8 cellular contexts compared by ENCODE assay signal in the genomic region with DNA sequence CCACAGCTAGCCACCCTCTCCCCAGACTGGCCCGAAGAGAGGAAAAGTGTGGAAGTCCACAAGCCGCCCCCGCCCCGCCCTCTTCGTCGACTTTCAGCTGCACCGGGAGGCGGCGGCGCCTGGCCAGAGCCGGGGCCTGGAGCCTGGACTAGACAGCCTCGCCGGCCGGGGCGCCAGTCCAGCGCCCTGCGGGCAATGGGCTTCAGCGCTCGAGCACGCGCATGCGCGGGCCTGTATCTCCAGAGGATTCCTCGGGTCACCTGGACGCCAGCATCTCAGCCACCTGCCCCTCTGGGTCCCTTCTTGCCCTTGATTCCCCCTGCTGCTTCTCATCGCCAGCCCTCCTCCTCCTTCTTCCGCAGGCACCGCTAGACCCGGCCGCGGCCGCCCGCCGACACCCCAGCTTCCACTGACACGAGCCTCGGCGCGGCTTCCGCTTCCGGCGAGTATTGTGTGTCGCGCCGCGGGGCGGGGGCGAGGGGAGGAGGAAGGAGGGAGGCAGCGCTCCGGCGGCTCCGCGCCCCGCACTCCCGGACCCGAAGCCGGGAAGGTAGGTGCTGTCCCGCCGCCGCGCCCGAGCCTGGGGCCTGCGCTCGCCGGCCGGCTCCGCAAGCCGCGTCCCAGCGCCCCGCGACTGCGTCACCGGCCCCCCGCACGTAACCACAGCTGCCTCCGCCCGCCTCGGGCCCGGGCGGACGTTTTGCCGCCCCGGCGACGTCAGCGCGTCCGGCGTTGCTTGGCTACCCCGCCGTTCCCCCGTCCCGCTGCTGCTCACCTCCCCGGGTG. TPM values are rescaled to one million over a fixed set of nuclear protein-coding genes. Genes with fewer than 3 reads are reported as not detected.
DNase-seq lines count a peak whose midpoint lies in the region; ATAC-seq lines count a peak whose summit lies in the region.

A gene (plus strand): TSS at position 482 of the 786 bp plus-strand sequence. CDS start 2,391 bp downstream, outside the sequence.

- peak within 1 kb of the TSS; percentile 20 for H2AK5ac ChIP-seq in mesenchymal stem cell (ENCODE audit: low read length, severe bottlenecking)

- peaks cover 64% of the 10 kb centered on the region for H3K36me3 Mint-ChIP-seq in effector memory CD8-positive, alpha-beta T cell (ENCODE audit: insufficient read depth)

- peak within 1 kb of the TSS; percentile 95 for H3K9ac ChIP-seq in NT2/D1 (ENCODE audit: insufficient read length, low read depth)
- H3K9ac ChIP-seq in mesenchymal stem cell (ENCODE audit: low read length) = peak within 1 kb of the TSS; percentile 98

- H3K4me3 Mint-ChIP-seq in effector memory CD8-positive, alpha-beta T cell = peak within 1 kb of the TSS; percentile 82 to 94

- H3K4me1 Mint-ChIP-seq in effector memory CD8-positive, alpha-beta T cell (ENCODE audit: low read depth in 2 of 2) = peaks cover 41 to 48% of the 10 kb centered on the region in 2 donors

- H3K4me3 ChIP-seq in NT2/D1 (ENCODE audit: insufficient read length, low read depth) (peak within 1 kb of the TSS; percentile 86), mesenchymal stem cell (ENCODE audit: insufficient read depth in 1 of 2, low read depth in 1 of 2, low read length in 2 of 2) (peak within 1 kb of the TSS; percentile 96 to 99)

- H3K36me3 ChIP-seq in NT2/D1 (ENCODE audit: insufficient read depth, insufficient read length, low read length) (peaks cover 34% of the 10 kb centered on the region), mesenchymal stem cell (ENCODE audit: control insufficient read depth in 1 of 2, insufficient read depth in 2 of 2, low read depth in 1 of 2, low read length in 2 of 2) (peaks cover 13 to 25% of the 10 kb centered on the region in 2 experiments)

- H2BK5ac ChIP-seq in mesenchymal stem cell (ENCODE audit: low read depth, low read length, poor library complexity, severe bottlenecking) = peak within 1 kb of the TSS; percentile 81

- peak within 1 kb of the TSS; percentile 92 for H2BK15ac ChIP-seq in mesenchymal stem cell (ENCODE audit: low read depth, poor library complexity, severe bottlenecking)

- peak within 1 kb of the TSS; percentile 96 for H4K8ac ChIP-seq in mesenchymal stem cell (ENCODE audit: low read length)

- peaks cover 15% of the 10 kb centered on the region for H3K79me1 ChIP-seq in mesenchymal stem cell (replicated peaks; ENCODE audit: low read length, poor library complexity, severe bottlenecking)

- no peaks in the 10 kb centered on the region for H3K27me3 ChIP-seq in NT2/D1 (ENCODE audit: insufficient read depth, insufficient read length)
- H3K27me3 ChIP-seq in mesenchymal stem cell (ENCODE audit: control insufficient read depth in 1 of 2, insufficient read depth in 1 of 2, low read length in 2 of 2) = no peaks in the 10 kb centered on the region

- H3K9me3 Mint-ChIP-seq in effector memory CD8-positive, alpha-beta T cell = no peaks in the 10 kb centered on the region

- H4K91ac ChIP-seq in mesenchymal stem cell (ENCODE audit: low read length) = peak within 1 kb of the TSS; percentile 94

- H3K27me3 Mint-ChIP-seq in effector memory CD8-positive, alpha-beta T cell = no peaks in the 10 kb centered on the region

- peak within 1 kb of the TSS; percentile 78 for H2AFZ ChIP-seq in mesenchymal stem cell (ENCODE audit: low read depth, low read length)

- WGBS in mesenchymal stem cell = under 1% methylated on average over 33 of the region's 94 CpGs

- H3K27ac ChIP-seq in mesenchymal stem cell (ENCODE audit: low read length, poor library complexity, severe bottlenecking) = peak within 1 kb of the TSS; percentile 88

- peak within 1 kb of the TSS; percentile 87 for H2BK120ac ChIP-seq in mesenchymal stem cell (ENCODE audit: low read depth, low read length)

- no peaks in the 10 kb centered on the region for H3K9me3 ChIP-seq in NT2/D1 (ENCODE audit: insufficient read depth, low read length)
- H3K9me3 ChIP-seq in mesenchymal stem cell (ENCODE audit: control insufficient read depth, low read length) = no peaks in the 10 kb centered on the region

- DNase-seq in COLO829 (ENCODE audit: low spot score) = peak; percentile 83
- peak; percentile 81 for DNase-seq in HT1080 (ENCODE audit: low read depth)
- peak; percentile 46 for DNase-seq in NT2/D1 (ENCODE audit: low read depth, low spot score)
- peak; percentile 63 to 76 (median 66) for DNase-seq in activated CD8-positive, alpha-beta memory T cell treated with anti-CD3 and anti-CD28 coated beads for 48 hours (ENCODE audit: low read depth in 2 of 3, low spot score in 2 of 3)
- DNase-seq in effector memory CD8-positive, alpha-beta T cell = peak; percentile 87 to 88 (median 88)
- peak; percentile 93 for DNase-seq in mesenchymal stem cell
- DNase-seq in stimulated activated CD8-positive, alpha-beta memory T cell treated with anti-CD3 and anti-CD28 coated beads, Interleukin-12 subunit alpha, Interleukin-12 subunit beta, amount 100 ng/mL, for 24 hours (ENCODE audit: extremely low read depth) = peak; percentile 75

- ATAC-seq in GM21360 (IDR thresholded peaks at IDR 0.05; ENCODE audit: unreplicated experiment) = peak; percentile 64
- ATAC-seq in effector memory CD8-positive, alpha-beta T cell (replicated peaks) = peak; percentile 60

- H3K18ac ChIP-seq in mesenchymal stem cell (ENCODE audit: low read depth in 1 of 2, low read length in 2 of 2) = peak within 1 kb of the TSS; percentile 87 to 90

- peak within 1 kb of the TSS; percentile 36 to 37 for H3K14ac ChIP-seq in mesenchymal stem cell (ENCODE audit: low read length in 2 of 2)

- H2BK12ac ChIP-seq in mesenchymal stem cell (ENCODE audit: low read length in 2 of 2) = peak within 1 kb of the TSS; percentile 8 to 84

- H3K4me2 ChIP-seq in mesenchymal stem cell (ENCODE audit: low read length, poor library complexity, severe bottlenecking) = peak within 1 kb of the TSS; percentile 99

- H3K23ac ChIP-seq in mesenchymal stem cell (ENCODE audit: low read length in 2 of 2) = peak within 1 kb of the TSS in 1 of 2 experiments; percentile 37

- peak within 1 kb of the TSS; percentile 84 to 95 for H3K4ac ChIP-seq in mesenchymal stem cell (ENCODE audit: low read depth in 1 of 2, low read length in 2 of 2)

- H3K4me1 ChIP-seq in NT2/D1 (ENCODE audit: insufficient read depth, insufficient read length) (peaks cover 2% of the 10 kb centered on the region), mesenchymal stem cell (ENCODE audit: control insufficient read depth, insufficient read depth, low read depth, low read length) (peaks cover 9% of the 10 kb centered on the region)

- H3K27ac Mint-ChIP-seq in effector memory CD8-positive, alpha-beta T cell = peak within 1 kb of the TSS; percentile 97 to 99

RNA-seq across cellular contexts. Expression of the gene that starts here (rescaled TPM):
- 13.2 and 16.3 TPM in 2 replicates for total RNA-seq in HT1080 (2014; rRNA removed; shearing (Covaris generic))
- polyA plus RNA-seq in HT1080 (2015; cell fraction: cytosol; rRNA removed) = 11.9 and 17.7 TPM in 2 replicates
- 14.7 and 24.7 TPM in 2 replicates for polyA plus RNA-seq in HT1080 (2015; cell fraction: nucleus; rRNA removed)
- polyA plus RNA-seq in mesenchymal stem cell (2013, experiment 1 of 2) = 8.8 TPM
- 7.4 TPM for polyA plus RNA-seq in mesenchymal stem cell (2013, experiment 2 of 2)

Comparison
In these comparisons a context has a peak if more than half of its experiments do, and no peak if none do; other contexts are left out.
1. Peak in every context shown above with its lines: DNase-seq, ATAC-seq, H3K4me3 ChIP-seq and H3K27ac ChIP-seq.